Comparison of ENCODE assay signal across 14 cellular contexts in the genomic region with DNA sequence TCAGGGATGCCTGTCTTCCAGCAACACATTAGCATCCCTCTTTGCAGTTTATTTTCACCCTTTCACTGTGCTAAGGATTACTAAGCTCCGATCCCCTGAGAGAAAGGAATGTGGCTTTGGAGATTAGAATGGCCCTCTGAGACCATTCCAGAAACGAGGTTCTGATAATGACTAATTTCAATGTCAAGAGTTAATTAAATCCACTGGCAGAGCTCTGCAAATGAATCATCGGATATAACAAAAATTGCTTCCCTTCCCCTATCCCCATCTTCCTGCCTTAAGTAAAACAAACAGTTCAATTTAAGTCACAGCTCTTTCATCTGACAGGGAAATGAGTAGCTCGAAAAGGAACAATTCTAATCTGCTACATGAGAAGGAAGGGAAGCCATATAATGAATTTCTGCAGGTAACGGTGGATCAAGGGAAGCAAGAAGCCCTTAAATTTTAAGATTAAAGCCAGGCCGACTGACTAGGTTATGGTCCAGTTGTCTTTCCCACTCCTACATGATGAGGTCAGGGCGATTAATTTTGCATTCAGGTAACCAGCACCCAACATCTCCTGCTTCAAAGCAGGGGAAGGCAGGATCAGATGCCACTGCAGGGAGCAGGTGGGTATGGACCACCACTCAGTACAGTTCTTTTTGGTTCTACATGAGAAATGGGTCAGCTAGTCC. TPM values are rescaled to one million over a fixed set of nuclear protein-coding genes. Genes with fewer than 3 reads are reported as not detected.
DNase-seq lines count a peak whose midpoint lies in the region; ATAC-seq, FAIRE-seq and TF ChIP-seq lines count a peak whose summit lies in the region.
"Had no signal": no experiment of that assay in that cellular context is flagged by ENCODE, and none has a peak within 500 bp of the region (broad histone marks: within the 10 kb centered on the region; RNA-seq: fewer than 3 reads in every experiment).

No MANE protein-coding gene starts in this region.

- peak overlapping the region; percentile 70 for H3K4me2 ChIP-seq in astrocyte (ENCODE audit: low read length)

- peaks cover 77% of the 10 kb centered on the region for H3K4me1 ChIP-seq in astrocyte (ENCODE audit: insufficient read depth, low read length)
- H3K4me1 ChIP-seq: psoas muscle, uterus had no signal

- DNase-seq in AG08396 (ENCODE audit: low spot score) (peak; percentile 61), HS-27A (ENCODE audit: low read depth) (peak; percentile 20), astrocyte (ENCODE audit: low read depth) (peak; percentile 90), iPS-NIHi7 (ENCODE audit: extremely low spot score) (peak; percentile 39), Kasumi-1 (lab: John Stamatoyannopoulos, UW) (no peak), NCI-H2196 (lab: John Stamatoyannopoulos, UW; ENCODE audit: unreplicated experiment) (no peak)
- DNase-seq in effector CD8-positive, alpha-beta T cell (lab: John Stamatoyannopoulos, UW): no peak
- DNase-seq: activated CD4-positive, alpha-beta T cell treated with anti-CD3 and anti-CD28 coated beads for 1 hour; activated naive CD4-positive, alpha-beta T cell treated with anti-CD3 and anti-CD28 coated beads for 36 hours; effector memory CD8-positive, alpha-beta T cell; psoas muscle; uterus had no signal

- H3K9ac ChIP-seq in astrocyte (ENCODE audit: low read length): no peak overlapping the region

- no peaks in the 10 kb centered on the region for H4K20me1 ChIP-seq in astrocyte (ENCODE audit: insufficient read depth, low read length)

- no peaks in the 10 kb centered on the region for H3K9me3 ChIP-seq in astrocyte (ENCODE audit: insufficient read depth, low read depth, low read length)
- H3K9me3 ChIP-seq: psoas muscle, uterus had no signal

- H3K27me3 Mint-ChIP-seq in astrocyte (ENCODE audit: low read depth, unreplicated experiment): no peaks in the 10 kb centered on the region

- FAIRE-seq in astrocyte (lab: Jason Lieb, UNC): peak; percentile 63

- no peak overlapping the region for H2AFZ ChIP-seq in astrocyte (ENCODE audit: low read depth, low read length)

- no peaks in the 10 kb centered on the region for H3K9me3 Mint-ChIP-seq in astrocyte (ENCODE audit: unreplicated experiment)
- H3K9me3 Mint-ChIP-seq: activated naive CD4-positive, alpha-beta T cell treated with anti-CD3 and anti-CD28 coated beads for 36 hours had no signal

- H3K27me3 ChIP-seq in astrocyte (ENCODE audit: insufficient read depth, low read length): no peaks in the 10 kb centered on the region
- H3K27me3 ChIP-seq: uterus had no signal

- no peak overlapping the region for H3K4me3 Mint-ChIP-seq in astrocyte (ENCODE audit: unreplicated experiment)
- H3K4me3 Mint-ChIP-seq: activated naive CD4-positive, alpha-beta T cell treated with anti-CD3 and anti-CD28 coated beads for 36 hours; effector memory CD8-positive, alpha-beta T cell had no signal

- no peak for ATAC-seq in GM19351 (IDR thresholded peaks at IDR 0.05; ENCODE audit: unreplicated experiment)
- ATAC-seq: effector memory CD8-positive, alpha-beta T cell; psoas muscle had no signal

- peaks cover 14% of the 10 kb centered on the region for H3K36me3 Mint-ChIP-seq in astrocyte (ENCODE audit: low read depth, unreplicated experiment)

- peak overlapping the region; percentile 42 for H3K27ac Mint-ChIP-seq in astrocyte (ENCODE audit: unreplicated experiment)
- H3K27ac Mint-ChIP-seq: activated naive CD4-positive, alpha-beta T cell treated with anti-CD3 and anti-CD28 coated beads for 36 hours; effector memory CD8-positive, alpha-beta T cell had no signal

- H3K4me3 ChIP-seq in astrocyte (ENCODE audit: insufficient read depth, low read depth, low read length): no peak overlapping the region
- H3K4me3 ChIP-seq: psoas muscle, uterus had no signal

- no peak for TF ChIP-seq CTCF in astrocyte (IDR thresholded peaks at IDR 0.05; ENCODE audit: insufficient read depth, low read depth, low read length)

- peaks cover 62% of the 10 kb centered on the region for H3K4me1 Mint-ChIP-seq in astrocyte (ENCODE audit: low read depth, unreplicated experiment)

- peaks cover 51% of the 10 kb centered on the region for H3K79me2 ChIP-seq in astrocyte (ENCODE audit: insufficient read depth, low read length)

- peak overlapping the region; percentile 68 for H3K27ac ChIP-seq in astrocyte (ENCODE audit: low read depth, low read length)
- H3K27ac ChIP-seq: C4-2B, psoas muscle, uterus had no signal

- H3K36me3 ChIP-seq in astrocyte (ENCODE audit: insufficient read depth, low read length): peaks cover 16% of the 10 kb centered on the region
- H3K36me3 ChIP-seq: uterus had no signal

RNA-seq across cellular contexts. Expression of a gene that starts 50.5 kb away (rescaled TPM):
- 55.9 and 62.3 TPM in 2 replicates for total RNA-seq in astrocyte

Comparison
In these comparisons a context has a peak if more than half of its experiments do, and no peak if none do; other contexts are left out.
1. DNase-seq: peak in AG08396 (single experiment), HS-27A (single experiment), astrocyte (single experiment) and iPS-NIHi7 (single experiment); none in Kasumi-1 (0 of 2), NCI-H2196 (single experiment) and effector CD8-positive, alpha-beta T cell (single experiment).